14 cellular contexts compared by ENCODE assay signal in the genomic region with DNA sequence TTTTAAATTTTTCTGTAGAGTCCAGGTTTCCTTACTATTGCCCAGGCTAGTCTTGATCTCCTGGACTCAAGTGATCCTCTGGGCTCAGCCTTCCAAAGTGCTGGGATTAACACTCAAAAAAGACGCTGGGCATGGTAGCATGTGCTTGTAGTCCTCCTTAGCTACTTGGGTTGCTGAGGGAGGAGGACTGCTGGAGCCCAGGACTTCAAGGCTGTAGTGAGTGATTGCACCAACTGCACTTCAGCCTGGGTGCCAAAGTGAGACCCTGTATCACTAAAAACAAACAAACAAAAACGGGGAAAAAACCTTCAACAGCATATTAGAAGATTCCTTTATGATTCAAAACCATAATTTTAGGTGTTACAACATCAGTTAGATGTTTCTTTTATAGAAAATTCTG.
"Had no signal": no experiment of that assay in that cellular context is flagged by ENCODE, and none has a peak within 500 bp of the region (broad histone marks: within the 10 kb centered on the region; RNA-seq: fewer than 3 reads in every experiment).

No MANE protein-coding gene starts in this region.

- DNase-seq: effector memory CD8-positive, alpha-beta T cell; left ventricle myocardium inferior; lower lobe of right lung; sigmoid colon; small intestine; stimulated activated CD4-positive, alpha-beta T cell treated with anti-CD3 and anti-CD28 coated beads, Interleukin-12 subunit alpha, Interleukin-12 subunit beta, amount 100 ng/mL, for 4 hours; stimulated activated naive CD4-positive, alpha-beta T cell treated with Interleukin-2 at 50 U/mL for 16 hours had no signal

- H3K27me3 ChIP-seq: esophagus muscularis mucosa, gastroesophageal sphincter, neutrophil, sigmoid colon had no signal

- FAIRE-seq: colon, keratinocyte, small intestine had no signal

- H3K27ac ChIP-seq: epithelial cell of prostate, esophagus muscularis mucosa, gastroesophageal sphincter, left ventricle myocardium inferior, lower lobe of right lung, neutrophil, sigmoid colon had no signal

- H3K4me3 ChIP-seq: esophagus muscularis mucosa, gastroesophageal sphincter, left ventricle myocardium inferior, lower lobe of right lung, sigmoid colon had no signal

- H3K36me3 ChIP-seq: gastroesophageal sphincter, left ventricle myocardium inferior, lower lobe of right lung, neutrophil, sigmoid colon had no signal

- ATAC-seq: gastroesophageal sphincter; lower lobe of right lung; naive thymus-derived CD4-positive, alpha-beta T cell had no signal

- H3K9me3 ChIP-seq: esophagus muscularis mucosa, gastroesophageal sphincter, left ventricle myocardium inferior, lower lobe of right lung, neutrophil, sigmoid colon had no signal
